In the genomic region with DNA sequence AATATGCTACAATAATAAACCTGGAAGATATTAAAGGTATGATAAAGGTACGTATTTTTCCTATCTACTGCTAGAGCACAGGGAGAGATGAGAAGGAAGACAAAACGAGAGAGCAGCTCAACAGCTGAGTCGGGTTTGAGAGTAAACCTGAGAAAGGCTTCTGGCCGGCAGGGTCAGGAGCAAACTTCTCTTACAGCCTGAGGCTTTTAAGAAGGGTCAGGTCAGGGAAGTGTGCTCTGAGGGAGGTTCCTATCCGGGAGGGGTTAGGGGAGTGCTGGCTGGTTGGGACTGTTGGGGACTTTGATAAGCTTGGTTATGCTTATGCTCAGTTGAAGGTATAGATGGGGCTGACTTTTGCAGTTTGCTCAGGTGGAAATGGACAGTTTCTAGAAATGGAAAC, we compare ENCODE assay signal across 24 cellular contexts.
"Had no signal": no experiment of that assay in that cellular context is flagged by ENCODE, and none has a peak within 500 bp of the region (broad histone marks: within the 10 kb centered on the region; RNA-seq: fewer than 3 reads in every experiment).

No MANE protein-coding gene starts in this region.

- H3K4me1 ChIP-seq: ascending aorta, heart left ventricle, sigmoid colon, transverse colon, uterus had no signal

- H3K36me3 Mint-ChIP-seq: activated naive CD4-positive, alpha-beta T cell treated with anti-CD3 and anti-CD28 coated beads, Interleukin-2, amount 50 U/mL, for 72 hours; immature natural killer cell; stimulated activated naive B cell treated with anti-CD40 and anti-IgM and Interleukin-4, amounts not matched to agents 10 μg/mL and 1 μg/mL and 100 μg/mL, for 72 hours had no signal

- H3K27me3 Mint-ChIP-seq: activated T-helper 17 cell treated with anti-CD3 and anti-CD28 coated beads, Interleukin-2, amount 50 U/mL, for 72 hours; effector memory CD8-positive, alpha-beta T cell; stimulated activated naive B cell treated with anti-CD40 and anti-IgM and Interleukin-4, amounts not matched to agents 10 μg/mL and 1 μg/mL and 100 μg/mL, for 72 hours; T-helper 17 cell had no signal

- H3K4me3 Mint-ChIP-seq: activated CD8-positive, alpha-beta T cell treated with anti-CD3 and anti-CD28 coated beads, Interleukin-2, amount 10 ng/mL, durations not matched to agents 7 days and 5 days; activated T-helper 17 cell treated with anti-CD3 and anti-CD28 coated beads, Interleukin-2, amount 50 U/mL, for 72 hours; effector memory CD8-positive, alpha-beta T cell; immature natural killer cell; nephron; stimulated activated naive B cell treated with anti-CD40 and anti-IgM and Interleukin-4, amounts not matched to agents 10 μg/mL and 1 μg/mL and 100 μg/mL, for 72 hours; T-helper 17 cell had no signal

- H3K27me3 ChIP-seq: ascending aorta, brain microvascular endothelial cell, heart left ventricle, sigmoid colon, transverse colon, uterus had no signal

- H3K9me3 Mint-ChIP-seq: nephron had no signal

- H3K4me3 ChIP-seq: ascending aorta, heart left ventricle, sigmoid colon, smooth muscle cell, transverse colon, uterus had no signal

- H3K36me3 ChIP-seq: ascending aorta, brain microvascular endothelial cell, heart left ventricle, sigmoid colon, transverse colon, uterus had no signal

- H3K4me1 Mint-ChIP-seq: activated T-helper 17 cell treated with anti-CD3 and anti-CD28 coated beads, Interleukin-2, amount 50 U/mL, for 72 hours; immature natural killer cell; nephron; stimulated activated naive B cell treated with anti-CD40 and anti-IgM and Interleukin-4, amounts not matched to agents 10 μg/mL and 1 μg/mL and 100 μg/mL, for 72 hours; T-helper 17 cell had no signal

- H3K27ac ChIP-seq: ascending aorta, brain microvascular endothelial cell, heart left ventricle, sigmoid colon, transverse colon, uterus had no signal

- H3K4me2 ChIP-seq: smooth muscle cell had no signal

- ATAC-seq: activated CD8-positive, alpha-beta T cell treated with anti-CD3 and anti-CD28 coated beads, Interleukin-2, amount 10 ng/mL, durations not matched to agents 7 days and 5 days; activated naive CD4-positive, alpha-beta T cell treated with anti-CD3 and anti-CD28 coated beads, Interleukin-2, amount 50 U/mL, for 72 hours; activated T-helper 17 cell treated with anti-CD3 and anti-CD28 coated beads, Interleukin-2, amount 50 U/mL, for 72 hours; effector memory CD8-positive, alpha-beta T cell; heart left ventricle; left ventricle myocardium superior; stimulated activated naive B cell treated with anti-CD40 and anti-IgM and Interleukin-4, amounts not matched to agents 10 μg/mL and 1 μg/mL and 100 μg/mL, for 72 hours; T-helper 17 cell had no signal

- DNase-seq: activated CD4-positive, alpha-beta T cell treated with anti-CD3 and anti-CD28 coated beads, Interleukin-2, amount 50 U/mL, for 1 hour; activated CD4-positive, CD25-positive, alpha-beta regulatory T cell treated with anti-CD3 and anti-CD28 coated beads, Interleukin-2, amount 50 U/mL, for 72 hours; activated CD8-positive, alpha-beta T cell treated with anti-CD3 and anti-CD28 coated beads, Interleukin-2, amount 10 ng/mL, durations not matched to agents 7 days and 5 days; activated T-cell treated with anti-CD3 and anti-CD28 coated beads, Interleukin-2, amount 50 U/mL, for 1 hour; brain microvascular endothelial cell; caudate nucleus; effector memory CD8-positive, alpha-beta T cell; heart left ventricle; immature natural killer cell; left ventricle myocardium superior; mammary epithelial cell; occipital lobe; sigmoid colon; stimulated activated CD4-positive, alpha-beta T cell treated with anti-CD3 and anti-CD28 coated beads, Interleukin-15, amount 100 ng/mL, for 24 hours; stimulated activated naive B cell treated with anti-CD40 and anti-IgM and Interleukin-4, amounts not matched to agents 10 μg/mL and 1 μg/mL and 100 μg/mL, for 72 hours; SW 1271; T-helper 17 cell; transverse colon; uterus had no signal

- H3K9me3 ChIP-seq: ascending aorta, heart left ventricle, sigmoid colon, transverse colon, uterus had no signal

- H3K27ac Mint-ChIP-seq: activated CD8-positive, alpha-beta T cell treated with anti-CD3 and anti-CD28 coated beads, Interleukin-2, amount 10 ng/mL, durations not matched to agents 7 days and 5 days; activated naive CD4-positive, alpha-beta T cell treated with anti-CD3 and anti-CD28 coated beads, Interleukin-2, amount 50 U/mL, for 72 hours; activated T-helper 17 cell treated with anti-CD3 and anti-CD28 coated beads, Interleukin-2, amount 50 U/mL, for 72 hours; effector memory CD8-positive, alpha-beta T cell; immature natural killer cell; nephron; stimulated activated naive B cell treated with anti-CD40 and anti-IgM and Interleukin-4, amounts not matched to agents 10 μg/mL and 1 μg/mL and 100 μg/mL, for 72 hours; T-helper 17 cell had no signal
